ENCODE assay signal across 1 cellular context in the genomic region with DNA sequence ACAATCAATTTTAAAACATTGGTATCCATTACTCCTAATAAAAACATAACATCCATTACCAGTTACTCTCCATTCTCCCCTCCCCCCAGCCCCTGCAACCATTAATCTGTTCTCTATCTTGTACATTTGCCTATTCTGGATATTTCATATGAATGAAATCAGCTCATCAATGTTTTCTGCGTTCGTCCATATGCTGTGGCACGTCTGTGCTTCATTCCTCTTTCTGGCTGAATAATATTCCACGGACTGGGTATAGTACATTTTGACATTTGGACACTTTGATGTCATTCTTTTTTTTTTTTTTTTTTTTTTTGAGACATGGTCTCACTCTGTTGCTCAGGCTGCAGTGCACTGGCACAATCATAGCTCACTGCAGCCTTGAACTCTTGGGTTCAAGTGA.
TF ChIP-seq lines count a peak whose summit lies in the region.

No MANE protein-coding gene starts in this region.

TF ChIP-seq in HEK293, 187 proteins besides CTCF, POLR2A, EP300 and RAD21 (continued from another document):
- TF ChIP-seq ZBTB17 (tag by site-specific recombination; IDR thresholded peaks at IDR 0.05), result peak; percentile 56; the same call in 1 of the 2 replicates
- no peak for TF ChIP-seq ZNF707 (tag by site-specific recombination; IDR thresholded peaks at IDR 0.05)
- no peak for TF ChIP-seq ZNF211 (tag by site-specific recombination; IDR thresholded peaks at IDR 0.05; ENCODE audit: low read depth)
- TF ChIP-seq, protein P1, sequence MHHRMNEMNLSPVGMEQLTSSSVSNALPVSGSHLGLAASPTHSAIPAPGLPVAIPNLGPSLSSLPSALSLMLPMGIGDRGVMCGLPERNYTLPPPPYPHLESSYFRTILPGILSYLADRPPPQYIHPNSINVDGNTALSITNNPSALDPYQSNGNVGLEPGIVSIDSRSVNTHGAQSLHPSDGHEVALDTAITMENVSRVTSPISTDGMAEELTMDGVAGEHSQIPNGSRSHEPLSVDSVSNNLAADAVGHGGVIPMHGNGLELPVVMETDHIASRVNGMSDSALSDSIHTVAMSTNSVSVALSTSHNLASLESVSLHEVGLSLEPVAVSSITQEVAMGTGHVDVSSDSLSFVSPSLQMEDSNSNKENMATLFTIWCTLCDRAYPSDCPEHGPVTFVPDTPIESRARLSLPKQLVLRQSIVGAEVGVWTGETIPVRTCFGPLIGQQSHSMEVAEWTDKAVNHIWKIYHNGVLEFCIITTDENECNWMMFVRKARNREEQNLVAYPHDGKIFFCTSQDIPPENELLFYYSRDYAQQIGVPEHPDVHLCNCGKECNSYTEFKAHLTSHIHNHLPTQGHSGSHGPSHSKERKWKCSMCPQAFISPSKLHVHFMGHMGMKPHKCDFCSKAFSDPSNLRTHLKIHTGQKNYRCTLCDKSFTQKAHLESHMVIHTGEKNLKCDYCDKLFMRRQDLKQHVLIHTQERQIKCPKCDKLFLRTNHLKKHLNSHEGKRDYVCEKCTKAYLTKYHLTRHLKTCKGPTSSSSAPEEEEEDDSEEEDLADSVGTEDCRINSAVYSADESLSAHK (tag by site-specific recombination; IDR thresholded peaks at IDR 0.05), result no peak
- TF ChIP-seq ZNF146 (tag by site-specific recombination; IDR thresholded peaks at IDR 0.05), result peak; percentile 98
- no peak for TF ChIP-seq ZNF621 (tag by site-specific recombination; IDR thresholded peaks at IDR 0.05)
